ENCODE assay signal across 25 cellular contexts in the genomic region with DNA sequence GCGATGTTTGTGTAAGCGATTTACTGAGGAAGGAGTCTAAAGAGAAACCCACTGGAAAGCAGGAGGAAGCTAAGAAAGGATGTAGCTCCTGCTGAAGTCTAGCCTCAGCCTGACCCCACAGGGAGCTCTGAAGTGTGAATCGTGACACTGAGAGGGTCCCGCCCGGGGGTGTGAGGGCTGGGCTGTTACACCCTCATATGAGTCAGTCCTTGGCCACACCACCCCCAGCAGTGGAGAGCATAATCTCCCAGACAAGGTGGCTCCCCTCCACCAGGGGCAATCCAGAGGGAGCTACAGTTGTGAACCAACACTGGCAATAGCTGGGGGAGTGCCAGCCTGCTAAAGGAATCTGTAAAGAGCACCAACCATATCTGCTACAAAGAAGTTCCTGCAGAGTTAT. TPM values are rescaled to one million over a fixed set of nuclear protein-coding genes. Genes with fewer than 3 reads are reported as not detected.
"Had no signal": no experiment of that assay in that cellular context is flagged by ENCODE, and none has a peak within 500 bp of the region (broad histone marks: within the 10 kb centered on the region; RNA-seq: fewer than 3 reads in every experiment).

No MANE protein-coding gene starts in this region.

- DNase-seq: activated CD4-positive, alpha-beta T cell treated with anti-CD3 and anti-CD28 coated beads for 4 hours; activated CD8-positive, alpha-beta memory T cell treated with anti-CD3 and anti-CD28 coated beads, Interleukin-2, amount 50 U/mL, for 4 hours; activated CD8-positive, alpha-beta T cell treated with anti-CD3 and anti-CD28 coated beads for 36 hours; activated naive CD4-positive, alpha-beta T cell treated with anti-CD3 and anti-CD28 coated beads, Interleukin-2, amount 50 U/mL, for 16 hours; activated naive CD8-positive, alpha-beta T cell treated with anti-CD3 and anti-CD28 coated beads, Interleukin-2, amount 10 ng/mL, durations not matched to agents 7 days and 5 days; activated T-cell treated with anti-CD3 and anti-CD28 coated beads, Interleukin-2, amount 50 U/mL, for 72 hours; aorta; central memory CD4-positive, alpha-beta T cell; KBM-7; MV-4-11; NCI-H1092 treated with DMSO at 0.1 percent for 48 hours; NCI-H1436; NCI-H1694 treated with DMSO at 0.1 percent for 48 hours; NCI-H2029 treated with DMSO at 0.1 percent for 48 hours; NCI-H510A treated with DMSO at 0.1 percent for 48 hours; NCI-H69; PC-3; SIG-M5; T-cell; T-helper 2 cell had no signal

- FAIRE-seq: bronchial epithelial cell, RCC 7860 had no signal

RNA-seq across cellular contexts. Expression of gene SVOP, which starts 31.5 kb away (rescaled TPM):
- total RNA-seq: activated CD8-positive, alpha-beta T cell treated with anti-CD3 and anti-CD28 coated beads for 36 hours; activated naive CD8-positive, alpha-beta T cell treated with anti-CD3 and anti-CD28 coated beads, Interleukin-2, amount 10 ng/mL, durations not matched to agents 7 days and 5 days; activated T-cell treated with anti-CD3 and anti-CD28 coated beads, Interleukin-2, amount 50 U/mL, for 72 hours; activated T-helper 2 cell treated with anti-CD3 and anti-CD28 coated beads, Interferon-gamma antibody, Interleukin-2, Interleukin-4, amounts not matched to agents 10 μg/mL and 5 μg/mL and 100 μg/mL, durations not matched to agents 14 hours and 24 hours and 36 hours; aorta; bronchial epithelial cell; LHCN-M2; MCF 10A; PC-3; T-cell had no signal
